ENCODE assay signal across 8 cellular contexts in genomic region chr19:36573020-36573947, GRCh38. TPM values are rescaled to one million over a fixed set of nuclear protein-coding genes. Genes with fewer than 3 reads are reported as not detected.
DNase-seq lines count a peak whose midpoint lies in the region; ATAC-seq and TF ChIP-seq lines count a peak whose summit lies in the region.

ZNF529 (minus strand) TSS chr19:36573292; CDS start chr19:36572346, 946 bp downstream.

- POLR2A ChIA-PET in AG04449 (lab: Yijun Ruan, JAX): interaction anchor here (0.6 to 1.3 kb wide), 7 partner anchors 9 to 359 kb away, joined by 3 to 6 read pairs (median 3); partner anchors contain the start of genes ZNF146, ZNF260, ZNF382 and ZNF565

- WGBS in mammary epithelial cell (ENCODE audit: low coverage, missing lambda C conversion rate): 5% methylated on average over 39 of the region's 69 CpGs
- under 1% methylated on average over 62 of the region's 69 CpGs for WGBS in smooth muscle cell (ENCODE audit: low lambda C conversion rate)

- peak within 1 kb of the TSS; percentile 75 for H3K27ac ChIP-seq in WERI-Rb-1
- peak within 1 kb of the TSS; percentile 70 for H3K27ac ChIP-seq in mammary epithelial cell (ENCODE audit: insufficient read depth, low read depth, low read length)
- H3K27ac ChIP-seq in smooth muscle cell (ENCODE audit: low read depth): peak within 1 kb of the TSS; percentile 68

- CTCF ChIA-PET in AG04449 (lab: Yijun Ruan, JAX) (interaction anchor here (0.7 kb wide), 1 partner anchor 9 kb away, joined by 3 read pairs; no protein-coding TSS in a partner anchor), mammary epithelial cell (lab: Charles Lee; ENCODE audit: low non-redundant PET) (interaction anchor here (0.6 kb wide), 1 partner anchor 798 kb away, joined by 4 read pairs; the partner anchor contains the start of gene ZNF527)

- DNase-seq in AG04449 (ENCODE audit: low read depth, low spot score) (peak; percentile 42), NCI-H2196 treated with DMSO at 0.1 percent for 48 hours (lab: John Stamatoyannopoulos, UW; ENCODE audit: unreplicated experiment) (peak; percentile 60), WERI-Rb-1 (peak; percentile 91), mammary epithelial cell (peak; percentile 87), iPS-NIHi7 (ENCODE audit: extremely low spot score) (peak; percentile 96), smooth muscle cell (lab: John Stamatoyannopoulos, UW; ENCODE audit: unreplicated experiment) (peak; percentile 59)

- in situ Hi-C loops in mammary epithelial cell (cut with MboI; ENCODE audit: low sequenced_read_pairs in 2 of 2): no loop called here

- H3K9me3 ChIP-seq in WERI-Rb-1 (ENCODE audit: severe bottlenecking) (no peaks in the 10 kb centered on the region), mammary epithelial cell (replicated peaks; ENCODE audit: insufficient read depth, low read length) (peaks cover 7% of the 10 kb centered on the region), smooth muscle cell (replicated peaks; ENCODE audit: low read depth) (no peaks in the 10 kb centered on the region)

- H3K4me3 ChIP-seq in AG04449 (ENCODE audit: low read depth, low read length) (peak within 1 kb of the TSS; percentile 97), WERI-Rb-1 (ENCODE audit: low read depth, low read length) (peak within 1 kb of the TSS; percentile 97), mammary epithelial cell (replicated peaks in 1 of 3; ENCODE audit: insufficient read depth in 1 of 3, low read depth in 2 of 3, low read length in 3 of 3) (peak within 1 kb of the TSS; percentile 53 to 100 (median 84)), smooth muscle cell (peak within 1 kb of the TSS; percentile 98)

- dilution Hi-C loops in mammary epithelial cell (cut with HindIII; ENCODE audit: low sequenced_read_pairs): no loop called here

- H3K27me3 ChIP-seq in WERI-Rb-1 (ENCODE audit: insufficient read depth, low read depth, severe bottlenecking) (no peaks in the 10 kb centered on the region), mammary epithelial cell (ENCODE audit: insufficient read depth, low read length) (no peaks in the 10 kb centered on the region), smooth muscle cell (ENCODE audit: low read depth) (no peaks in the 10 kb centered on the region)

- no peaks in the 10 kb centered on the region for H4K20me1 ChIP-seq in mammary epithelial cell (ENCODE audit: insufficient read depth, low read length)
- H4K20me1 ChIP-seq in smooth muscle cell (ENCODE audit: low read depth): no peaks in the 10 kb centered on the region

- BruUV-seq in mammary epithelial cell (replicated peaks; lab: Mats Ljungman, UMichigan): no TSS peak

- peak; percentile 84 for ATAC-seq in GM18870 (IDR thresholded peaks at IDR 0.05; ENCODE audit: unreplicated experiment)
- peak; percentile 91 for ATAC-seq in HG03135 (IDR thresholded peaks at IDR 0.05; ENCODE audit: unreplicated experiment)

- intact Hi-C loops in mammary epithelial cell (cut with micrococcal nuclease): loop anchor here (1.0 to 5.0 kb wide), 5 partner anchors 46 to 460 kb away; partner anchors contain the start of genes ZFP14, ZNF260, ZNF461 and ZNF567

- H3F3A ChIP-seq in smooth muscle cell (ENCODE audit: low read depth): no peaks in the 10 kb centered on the region

- H3K4me1 ChIP-seq in mammary epithelial cell (ENCODE audit: insufficient read depth, low read length) (peaks cover 6% of the 10 kb centered on the region), smooth muscle cell (ENCODE audit: low read depth) (peaks cover 13% of the 10 kb centered on the region)

- peaks cover 75% of the 10 kb centered on the region for H3K79me2 ChIP-seq in mammary epithelial cell (ENCODE audit: insufficient read depth, low read length)
- H3K79me2 ChIP-seq in smooth muscle cell (ENCODE audit: low read depth): peaks cover 82% of the 10 kb centered on the region

- TF ChIP-seq CTCF in AG04449 (IDR thresholded peaks at IDR 0.05; ENCODE audit: insufficient read depth, low read length, missing control alignments) (no peak), WERI-Rb-1 (IDR thresholded peaks at IDR 0.05; ENCODE audit: low read depth, low read length) (no peak), mammary epithelial cell (conservative IDR thresholded peaks at IDR 0.05 in 1 of 2, IDR thresholded peaks at IDR 0.05 in 1 of 2; ENCODE audit: extremely low read depth in 1 of 2, insufficient read depth in 1 of 2, low read depth in 1 of 2, low read length in 2 of 2) (no peak), smooth muscle cell (IDR thresholded peaks at IDR 0.05; ENCODE audit: borderline replicate concordance, insufficient read depth, poor library complexity, severe bottlenecking) (no peak)

- peak within 1 kb of the TSS; percentile 87 for H3K4me2 ChIP-seq in mammary epithelial cell (ENCODE audit: insufficient read depth, low read depth, low read length)
- H3K4me2 ChIP-seq in smooth muscle cell: peak within 1 kb of the TSS; percentile 99

- H2AFZ ChIP-seq in mammary epithelial cell (ENCODE audit: low read depth, low read length) (peak within 1 kb of the TSS; percentile 95), smooth muscle cell (ENCODE audit: low read depth) (peak within 1 kb of the TSS; percentile 99)

- peaks cover 40% of the 10 kb centered on the region for H3K36me3 ChIP-seq in WERI-Rb-1
- H3K36me3 ChIP-seq in mammary epithelial cell (ENCODE audit: insufficient read depth, low read length): peaks cover 9% of the 10 kb centered on the region
- peaks cover 8% of the 10 kb centered on the region for H3K36me3 ChIP-seq in smooth muscle cell (ENCODE audit: low read depth)

- H3K9ac ChIP-seq in mammary epithelial cell (ENCODE audit: insufficient read depth, low read length) (peak within 1 kb of the TSS; percentile 79), smooth muscle cell (ENCODE audit: low read depth) (peak within 1 kb of the TSS; percentile 94)

RNA-seq across cellular contexts. Expression of gene ZNF529, which starts in this region (rescaled TPM):
- total RNA-seq in mammary epithelial cell (10 to 100 TPM; 10.0 to 12.4 TPM), smooth muscle cell (9.3 and 10.0 TPM in 2 replicates)
- polyA plus RNA-seq in mammary epithelial cell (2.2 TPM), smooth muscle cell (2.9 and 3.5 TPM in 2 replicates)
- polyA minus RNA-seq in mammary epithelial cell: 2.3 TPM

Comparison
In these comparisons a context has a peak if more than half of its experiments do, and no peak if none do; other contexts are left out.
1. Peak in every context shown above with its lines: DNase-seq, ATAC-seq, H3K4me3 ChIP-seq and H3K27ac ChIP-seq.
2. DNase-seq: peak in every context shown above with its lines; median percentile 96 in iPS-NIHi7; 91 in WERI-Rb-1; 87 in mammary epithelial cell; 60 in NCI-H2196 treated with DMSO at 0.1 percent for 48 hours; 59 in smooth muscle cell; 42 in AG04449.